12 cellular contexts compared by ENCODE assay signal in genomic region chr15:74402337-74402839, GRCh38. TPM values are rescaled to one million over a fixed set of nuclear protein-coding genes. Genes with fewer than 3 reads are reported as not detected.
DNase-seq lines count a peak whose midpoint lies in the region; ATAC-seq and TF ChIP-seq lines count a peak whose summit lies in the region.
"Had no signal": no experiment of that assay in that cellular context is flagged by ENCODE, and none has a peak within 500 bp of the region (broad histone marks: within the 10 kb centered on the region; RNA-seq: fewer than 3 reads in every experiment).

No MANE protein-coding gene starts in this region.

- H2AFZ ChIP-seq in MM.1S (ENCODE audit: low read length), result peak overlapping the region; percentile 69

- H3K27ac ChIP-seq in MM.1S (ENCODE audit: low read length), result peak overlapping the region; percentile 95
- H3K27ac ChIP-seq: gastrocnemius medialis had no signal

- H3K27me3 Mint-ChIP-seq in activated T-cell treated with anti-CD3 and anti-CD28 coated beads, Interleukin-2, amount 50 U/mL, for 72 hours (ENCODE audit: low read depth), result no peaks in the 10 kb centered on the region
- no peaks in the 10 kb centered on the region for H3K27me3 Mint-ChIP-seq in central memory CD8-positive, alpha-beta T cell
- no peaks in the 10 kb centered on the region for H3K27me3 Mint-ChIP-seq in stimulated activated naive B cell treated with anti-CD40 and anti-IgM and Interleukin-4, amounts not matched to agents 10 μg/mL and 1 μg/mL and 100 μg/mL, for 72 hours
- peaks cover 2% of the 10 kb centered on the region for H3K27me3 Mint-ChIP-seq in type B pancreatic cell

- no peaks in the 10 kb centered on the region for H3K36me3 Mint-ChIP-seq in activated T-cell treated with anti-CD3 and anti-CD28 coated beads, Interleukin-2, amount 50 U/mL, for 72 hours (ENCODE audit: insufficient read depth in 2 of 2)
- no peaks in the 10 kb centered on the region for H3K36me3 Mint-ChIP-seq in central memory CD8-positive, alpha-beta T cell (ENCODE audit: insufficient read depth)
- peaks cover 9 to 39% of the 10 kb centered on the region in 2 donors for H3K36me3 Mint-ChIP-seq in stimulated activated naive B cell treated with anti-CD40 and anti-IgM and Interleukin-4, amounts not matched to agents 10 μg/mL and 1 μg/mL and 100 μg/mL, for 72 hours
- no peaks in the 10 kb centered on the region for H3K36me3 Mint-ChIP-seq in type B pancreatic cell

- peaks cover 54% of the 10 kb centered on the region for H3K4me1 ChIP-seq in MM.1S (ENCODE audit: low read length)

- no peaks in the 10 kb centered on the region for H3K9me2 ChIP-seq in MM.1S (replicated peaks; ENCODE audit: insufficient read depth, low read length)

- no peaks in the 10 kb centered on the region for H3K27me3 ChIP-seq in MM.1S (replicated peaks; ENCODE audit: insufficient read depth, low read length)
- H3K27me3 ChIP-seq: gastrocnemius medialis, upper lobe of right lung had no signal

- H3K4me1 Mint-ChIP-seq in activated T-cell treated with anti-CD3 and anti-CD28 coated beads, Interleukin-2, amount 50 U/mL, for 72 hours (ENCODE audit: low read depth), result peaks cover 93% of the 10 kb centered on the region
- peaks cover 82% of the 10 kb centered on the region for H3K4me1 Mint-ChIP-seq in central memory CD8-positive, alpha-beta T cell
- peaks cover 82 to 94% of the 10 kb centered on the region in 2 donors for H3K4me1 Mint-ChIP-seq in stimulated activated naive B cell treated with anti-CD40 and anti-IgM and Interleukin-4, amounts not matched to agents 10 μg/mL and 1 μg/mL and 100 μg/mL, for 72 hours
- H3K4me1 Mint-ChIP-seq in type B pancreatic cell (ENCODE audit: unreplicated experiment), result peaks cover 16% of the 10 kb centered on the region

- H4K20me1 ChIP-seq in MM.1S (ENCODE audit: insufficient read depth, low read length), result no peaks in the 10 kb centered on the region

- H3F3A ChIP-seq in MM.1S (ENCODE audit: insufficient read depth, low read length), result peaks cover 34% of the 10 kb centered on the region

- peak overlapping the region; percentile 50 for H3K4me2 ChIP-seq in MM.1S (ENCODE audit: low read depth, low read length)

- no peak overlapping the region for H3K4me3 ChIP-seq in MM.1S (ENCODE audit: low read length)
- H3K4me3 ChIP-seq: gastrocnemius medialis, upper lobe of right lung had no signal

- no peak for ATAC-seq in activated T-cell treated with anti-CD3 and anti-CD28 coated beads, Interleukin-2, amount 50 U/mL, for 72 hours (replicated peaks in 1 of 2)
- no peak for ATAC-seq in central memory CD8-positive, alpha-beta T cell (replicated peaks; ENCODE audit: extremely low read depth, poor library complexity, severe bottlenecking)
- ATAC-seq in stimulated activated naive B cell treated with anti-CD40 and anti-IgM and Interleukin-4, amounts not matched to agents 10 μg/mL and 1 μg/mL and 100 μg/mL, for 72 hours (replicated peaks), result no peak
- ATAC-seq: gastrocnemius medialis had no signal

- peak in 1 of 2 donors; percentile 12 for DNase-seq in activated T-cell treated with anti-CD3 and anti-CD28 coated beads, Interleukin-2, amount 50 U/mL, for 72 hours
- DNase-seq in activated T-cell treated with anti-CD3 and anti-CD28 coated beads for 4 hours, result no peak
- peak; percentile 5 for DNase-seq in MM.1S
- no peak for DNase-seq in central memory CD8-positive, alpha-beta T cell (ENCODE audit: low spot score in 2 of 2)
- no peak for DNase-seq in stimulated activated naive B cell treated with anti-CD40 and anti-IgM and Interleukin-4, amounts not matched to agents 10 μg/mL and 1 μg/mL and 100 μg/mL, for 72 hours
- DNase-seq in mesenteric fat pad (ENCODE audit: low spot score), result no peak
- no peak for DNase-seq in NCI-H187 (lab: John Stamatoyannopoulos, UW)
- DNase-seq in type B pancreatic cell (ENCODE audit: extremely low spot score, unreplicated experiment), result no peak
- DNase-seq: gastrocnemius medialis, NCI-H2171 treated with DMSO at 0.1 percent for 48 hours, posterior cingulate gyrus, upper lobe of right lung had no signal

- H3K36me3 ChIP-seq in MM.1S (replicated peaks; ENCODE audit: insufficient read depth, low read length), result no peaks in the 10 kb centered on the region
- H3K36me3 ChIP-seq: gastrocnemius medialis, upper lobe of right lung had no signal

- TF ChIP-seq CTCF in MM.1S (IDR thresholded peaks at IDR 0.05; ENCODE audit: low read length) (no peak), type B pancreatic cell (conservative IDR thresholded peaks at IDR 0.05) (no peak)

- H3K9me3 Mint-ChIP-seq in activated T-cell treated with anti-CD3 and anti-CD28 coated beads, Interleukin-2, amount 50 U/mL, for 72 hours, result no peaks in the 10 kb centered on the region
- H3K9me3 Mint-ChIP-seq in central memory CD8-positive, alpha-beta T cell, result no peaks in the 10 kb centered on the region
- H3K9me3 Mint-ChIP-seq in stimulated activated naive B cell treated with anti-CD40 and anti-IgM and Interleukin-4, amounts not matched to agents 10 μg/mL and 1 μg/mL and 100 μg/mL, for 72 hours, result peaks cover 0 to 2% of the 10 kb centered on the region in 2 donors
- H3K9me3 Mint-ChIP-seq in type B pancreatic cell, result no peaks in the 10 kb centered on the region

- H3K4me3 Mint-ChIP-seq in activated T-cell treated with anti-CD3 and anti-CD28 coated beads, Interleukin-2, amount 50 U/mL, for 72 hours, result peak overlapping the region; percentile 42 to 61
- H3K4me3 Mint-ChIP-seq in central memory CD8-positive, alpha-beta T cell, result peak overlapping the region; percentile 63
- H3K4me3 Mint-ChIP-seq in stimulated activated naive B cell treated with anti-CD40 and anti-IgM and Interleukin-4, amounts not matched to agents 10 μg/mL and 1 μg/mL and 100 μg/mL, for 72 hours, result peak overlapping the region; percentile 64 to 73
- H3K4me3 Mint-ChIP-seq in type B pancreatic cell, result no peak overlapping the region

- peak overlapping the region; percentile 56 for H3K27ac Mint-ChIP-seq in activated T-cell treated with anti-CD3 and anti-CD28 coated beads, Interleukin-2, amount 50 U/mL, for 72 hours
- peak overlapping the region; percentile 83 for H3K27ac Mint-ChIP-seq in central memory CD8-positive, alpha-beta T cell (ENCODE audit: low read depth)
- peak overlapping the region; percentile 85 for H3K27ac Mint-ChIP-seq in stimulated activated naive B cell treated with anti-CD40 and anti-IgM and Interleukin-4, amounts not matched to agents 10 μg/mL and 1 μg/mL and 100 μg/mL, for 72 hours
- no peak overlapping the region for H3K27ac Mint-ChIP-seq in type B pancreatic cell

- peak overlapping the region; percentile 42 for H3K9ac ChIP-seq in MM.1S (ENCODE audit: low read length)

- H3K79me2 ChIP-seq in MM.1S (ENCODE audit: low read length), result no peaks in the 10 kb centered on the region

- no peaks in the 10 kb centered on the region for H3K9me3 ChIP-seq in MM.1S (replicated peaks; ENCODE audit: insufficient read depth, low read length)
- H3K9me3 ChIP-seq: gastrocnemius medialis, upper lobe of right lung had no signal

RNA-seq across cellular contexts. Expression of gene SEMA7A, which starts 31.4 kb away (rescaled TPM):
- total RNA-seq in activated T-cell treated with anti-CD3 and anti-CD28 coated beads, Interleukin-2, amount 50 U/mL, for 72 hours, result 10 to 100 TPM; 46.7 to 57.1 TPM
- total RNA-seq in mesenteric fat pad (2.1 TPM), type B pancreatic cell (ENCODE audit: low replicate concordance) (6.3 and 11.2 TPM in 2 replicates)

RNA-seq across cellular contexts. Expression of gene CYP11A1, which starts 34.9 kb away (rescaled TPM):
- total RNA-seq in activated T-cell treated with anti-CD3 and anti-CD28 coated beads, Interleukin-2, amount 50 U/mL, for 72 hours, result under 1 TPM; 0.21 to 0.26 TPM
- total RNA-seq in mesenteric fat pad (1.9 TPM), type B pancreatic cell (ENCODE audit: low replicate concordance) (0.80 and 1.0 TPM in 2 replicates)

RNA-seq across cellular contexts. Expression of gene UBL7, which starts 58.6 kb away (rescaled TPM):
- 10 to 100 TPM; 47.8 to 55.1 TPM for total RNA-seq in activated T-cell treated with anti-CD3 and anti-CD28 coated beads, Interleukin-2, amount 50 U/mL, for 72 hours
- total RNA-seq in mesenteric fat pad (32.4 TPM), type B pancreatic cell (ENCODE audit: low replicate concordance) (42.0 and 57.0 TPM in 2 replicates)
